In the genomic region with DNA sequence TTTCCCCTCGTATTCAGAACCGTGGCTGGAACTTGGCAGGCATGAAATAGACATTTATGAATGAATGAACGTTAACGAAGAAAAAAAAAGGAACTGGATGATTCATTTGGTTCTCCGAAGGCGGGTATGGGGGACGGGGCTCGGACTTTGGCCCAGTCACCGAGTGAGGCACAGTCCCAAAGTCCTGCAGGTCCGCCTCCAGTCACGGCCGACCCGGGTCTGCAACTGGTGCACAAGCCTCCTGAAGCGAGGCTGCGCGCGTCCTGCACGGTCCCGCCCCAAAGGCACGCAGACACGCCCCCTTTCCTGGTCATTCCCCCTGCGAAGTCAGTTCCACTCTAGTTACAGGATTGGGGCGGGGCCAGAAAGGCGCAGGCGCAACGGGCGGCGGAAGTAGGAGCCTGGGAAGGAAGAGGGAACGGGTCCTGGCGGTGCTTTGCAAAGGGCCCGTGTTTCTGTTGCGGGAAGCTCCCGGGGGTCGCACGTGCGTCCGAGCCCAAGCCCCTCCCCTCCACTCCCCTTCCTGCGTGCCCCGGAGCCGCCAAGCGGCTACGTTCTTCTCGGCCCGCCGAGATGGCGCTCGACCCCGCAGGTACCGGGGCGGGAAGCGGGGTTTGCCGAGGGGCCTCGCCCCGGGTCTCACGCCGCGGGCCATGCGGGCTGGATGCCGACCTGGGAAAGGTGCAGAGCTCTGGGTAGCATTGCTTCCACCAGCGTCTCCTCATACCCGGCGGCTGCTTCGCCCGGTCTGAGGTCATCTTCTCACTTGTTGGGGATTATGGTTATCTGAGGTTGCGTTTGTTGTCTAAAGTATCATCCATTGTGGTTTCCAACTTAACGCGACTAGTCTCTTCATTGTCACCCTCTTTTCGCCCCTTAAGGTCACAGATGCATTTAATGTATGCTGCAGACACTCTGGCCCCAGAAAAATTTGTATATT, we compare ENCODE assay signal across 8 cellular contexts. TPM values are rescaled to one million over a fixed set of nuclear protein-coding genes. Genes with fewer than 3 reads are reported as not detected.
A peak's percentile ranks its signal among the peaks of the same experiment; 100 is the strongest.
DNase-seq lines count a peak whose midpoint lies in the region; ATAC-seq and TF ChIP-seq lines count a peak whose summit lies in the region.

A gene with protein sequence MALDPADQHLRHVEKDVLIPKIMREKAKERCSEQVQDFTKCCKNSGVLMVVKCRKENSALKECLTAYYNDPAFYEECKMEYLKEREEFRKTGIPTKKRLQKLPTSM (plus strand): TSS at position 399 of the 940 bp plus-strand sequence. CDS start 175 bp downstream, at position 574.

- H3K4me3 ChIP-seq in KMS-11 (IDR thresholded peaks at IDR 0.05; ENCODE audit: insufficient read depth, low read depth, low read length) (peak within 1 kb of the TSS; percentile 55), Peyer's patch (peak within 1 kb of the TSS; percentile 77 to 97 (median 92)), muscle layer of duodenum (ENCODE audit: low read depth in 1 of 2, low read length in 2 of 2) (peak within 1 kb of the TSS; percentile 87 to 95)

- H4K20me1 ChIP-seq in KMS-11 (ENCODE audit: insufficient read depth) = no peaks in the 10 kb centered on the region

- H3K79me2 ChIP-seq in KMS-11 (ENCODE audit: insufficient read depth, low read depth) = peaks cover 14% of the 10 kb centered on the region; the same call in 1 of the 2 replicates

- no peaks in the 10 kb centered on the region for H3K9me3 ChIP-seq in Peyer's patch
- H3K9me3 ChIP-seq in muscle layer of duodenum (ENCODE audit: control insufficient read depth in 1 of 2, low read length in 2 of 2) = no peaks in the 10 kb centered on the region

- DNase-seq in DMS53 treated with DMSO at 0.1 percent for 48 hours (lab: John Stamatoyannopoulos, UW; ENCODE audit: unreplicated experiment) = peak; percentile 54
- DNase-seq in Peyer's patch = peak; percentile 97 to 99 (median 99)
- peak; percentile 97 for DNase-seq in activated T-cell treated with anti-CD3 and anti-CD28 coated beads, Interleukin-2, amount 50 U/mL, for 48 hours
- peak; percentile 87 to 88 for DNase-seq in stimulated activated CD8-positive, alpha-beta memory T cell treated with anti-CD3 and anti-CD28 coated beads, Interleukin-7, amount 100 ng/mL, for 4 hours (ENCODE audit: low read depth in 2 of 2)

- H3K27ac ChIP-seq in KMS-11 = peak within 1 kb of the TSS; percentile 52
- peak within 1 kb of the TSS; percentile 85 to 95 (median 86) for H3K27ac ChIP-seq in Peyer's patch
- peak within 1 kb of the TSS; percentile 61 for H3K27ac ChIP-seq in muscle layer of duodenum (ENCODE audit: low read length)

- H3K9ac ChIP-seq in KMS-11 = peak within 1 kb of the TSS; percentile 74

- peak; percentile 83 to 95 for TF ChIP-seq POLR2A in Peyer's patch (IDR thresholded peaks at IDR 0.05)

- ATAC-seq in GM21737 (IDR thresholded peaks at IDR 0.05; ENCODE audit: unreplicated experiment) (peak; percentile 99), esophagus mucosa (peak; percentile 100)

- TF ChIP-seq CTCF in KMS-11 (conservative IDR thresholded peaks at IDR 0.05; ENCODE audit: low read depth, low read length) = no peak
- peak in 2 of 6 experiments; percentile 3 to 5 for TF ChIP-seq CTCF in Peyer's patch (IDR thresholded peaks at IDR 0.05)

- no peaks in the 10 kb centered on the region for H3K27me3 ChIP-seq in KMS-11 (ENCODE audit: insufficient read depth, low read depth)
- H3K27me3 ChIP-seq in Peyer's patch = no peaks in the 10 kb centered on the region
- H3K27me3 ChIP-seq in muscle layer of duodenum (ENCODE audit: low read depth, low read length) = no peaks in the 10 kb centered on the region

- H2AFZ ChIP-seq in KMS-11 (ENCODE audit: low read depth) = peak within 1 kb of the TSS; percentile 69

- H3K4me1 ChIP-seq in KMS-11 (ENCODE audit: low read depth, poor library complexity, severe bottlenecking) (peaks cover 5% of the 10 kb centered on the region), Peyer's patch (peaks cover 0 to 28% (median 3%) of the 10 kb centered on the region in 4 donors), muscle layer of duodenum (ENCODE audit: control insufficient read depth in 1 of 2, insufficient read depth in 2 of 2, low read length in 2 of 2) (peaks cover 10 to 16% of the 10 kb centered on the region in 2 donors)

- H3K36me3 ChIP-seq in KMS-11 (ENCODE audit: insufficient read depth) (no peaks in the 10 kb centered on the region), Peyer's patch (no peaks in the 10 kb centered on the region), muscle layer of duodenum (ENCODE audit: control insufficient read depth in 1 of 2, insufficient read depth in 2 of 2, low read length in 2 of 2) (no peaks in the 10 kb centered on the region)

- peak within 1 kb of the TSS; percentile 60 for H3K4me2 ChIP-seq in KMS-11

RNA-seq across cellular contexts. Expression of the gene that starts here (rescaled TPM):
- 10 to 100 TPM in 3 of 4 donors, 1 to 10 TPM in 1; 7.0 to 39.6 (median 16.1) TPM for total RNA-seq in Peyer's patch
- 12.2 TPM for total RNA-seq in esophagus mucosa

Comparison
In these comparisons a context has a peak if more than half of its experiments do, and no peak if none do; other contexts are left out.
1. Peak in every context shown above with its lines: DNase-seq, ATAC-seq, H3K4me3 ChIP-seq and H3K27ac ChIP-seq.